8 cellular contexts compared by ENCODE assay signal in the genomic region with DNA sequence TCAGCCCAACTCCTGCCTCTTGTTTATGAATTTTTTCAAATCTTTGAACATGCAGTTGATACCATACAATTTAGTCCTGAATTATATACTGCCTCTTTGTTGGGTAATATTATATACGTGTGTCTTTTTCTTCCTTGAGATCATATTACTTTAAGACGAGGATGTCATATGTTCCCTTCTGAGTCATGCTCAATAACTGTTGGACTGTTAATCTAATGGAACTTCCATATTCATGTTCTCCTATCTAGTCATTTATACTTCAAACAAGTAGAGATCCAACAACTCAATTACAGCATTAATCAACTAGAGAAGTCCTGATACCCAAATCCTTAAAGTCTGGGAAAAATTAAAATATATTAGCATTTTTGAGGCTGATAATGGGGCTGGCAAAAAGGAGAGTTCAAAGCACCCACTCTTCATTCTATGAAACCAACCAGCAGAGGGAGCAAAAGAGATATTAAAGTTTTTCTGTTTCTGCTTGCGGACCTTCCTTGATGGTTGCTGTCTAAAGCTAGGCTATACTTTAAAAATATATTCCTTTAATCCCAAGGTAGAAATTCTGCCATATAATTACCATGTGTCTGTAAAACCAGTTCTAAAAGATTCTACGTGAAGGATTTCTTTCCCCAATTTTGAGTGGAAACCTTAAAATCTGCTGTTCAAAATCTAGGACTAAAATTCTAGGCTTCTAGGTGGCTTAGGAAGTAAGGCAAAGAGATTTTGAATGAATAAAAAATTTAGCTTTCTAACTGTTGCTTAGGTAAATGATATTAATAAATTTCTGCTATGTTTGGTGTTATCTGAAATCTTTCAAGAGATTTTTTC.
DNase-seq lines count a peak whose midpoint lies in the region; ATAC-seq and TF ChIP-seq lines count a peak whose summit lies in the region.

No MANE protein-coding gene starts in this region.

- ATAC-seq in foreskin keratinocyte: peak; percentile 62
- ATAC-seq in left colon: no peak
- no peak for ATAC-seq in HG03045 (IDR thresholded peaks at IDR 0.05; ENCODE audit: unreplicated experiment)

- no peaks in the 10 kb centered on the region for H3K9me3 ChIP-seq in SK-N-MC (ENCODE audit: low read depth, low read length)
- no peaks in the 10 kb centered on the region for H3K9me3 ChIP-seq in smooth muscle cell (replicated peaks; ENCODE audit: low read depth)

- no peaks in the 10 kb centered on the region for H3F3A ChIP-seq in smooth muscle cell (ENCODE audit: low read depth)

- TF ChIP-seq CTCF in 22Rv1 (IDR thresholded peaks at IDR 0.05) (peak; percentile 79), GM12865 (IDR thresholded peaks at IDR 0.05; ENCODE audit: insufficient read depth, low read depth, low read length, missing control alignments) (peak; percentile 37), foreskin keratinocyte (conservative IDR thresholded peaks at IDR 0.05) (peak; percentile 78), smooth muscle cell (IDR thresholded peaks at IDR 0.05; ENCODE audit: borderline replicate concordance, insufficient read depth, poor library complexity, severe bottlenecking) (peak; percentile 76)

- H3K4me1 ChIP-seq in foreskin keratinocyte (peaks cover 30% of the 10 kb centered on the region), smooth muscle cell (ENCODE audit: low read depth) (peaks cover 4% of the 10 kb centered on the region)

- no peak overlapping the region for H3K27ac ChIP-seq in 22Rv1
- H3K27ac ChIP-seq in SK-N-MC: no peak overlapping the region; the same call in 1 of the 2 replicates
- no peak overlapping the region for H3K27ac ChIP-seq in foreskin keratinocyte
- H3K27ac ChIP-seq in smooth muscle cell (ENCODE audit: low read depth): peak overlapping the region; percentile 18

- DNase-seq in GM12865 (ENCODE audit: low read depth): peak; percentile 18
- peak; percentile 71 for DNase-seq in HT1080 (ENCODE audit: low read depth)
- peak; percentile 45 for DNase-seq in SK-N-MC (ENCODE audit: low read depth, low spot score)
- DNase-seq in foreskin keratinocyte: peak; percentile 38 to 68
- no peak for DNase-seq in smooth muscle cell (lab: John Stamatoyannopoulos, UW; ENCODE audit: unreplicated experiment)
- no peak for DNase-seq in left colon

- H3K27me3 ChIP-seq in foreskin keratinocyte (no peaks in the 10 kb centered on the region), smooth muscle cell (ENCODE audit: low read depth) (no peaks in the 10 kb centered on the region)

- H3K9ac ChIP-seq in SK-N-MC (ENCODE audit: insufficient read length) (peak overlapping the region; percentile 45), smooth muscle cell (ENCODE audit: low read depth) (no peak overlapping the region)

- peak overlapping the region; percentile 57 for H3K4me2 ChIP-seq in smooth muscle cell

- H4K20me1 ChIP-seq in smooth muscle cell (ENCODE audit: low read depth): no peaks in the 10 kb centered on the region

- peak overlapping the region; percentile 80 for H2AFZ ChIP-seq in smooth muscle cell (ENCODE audit: low read depth)

- intact Hi-C loops in left colon (cut with DNase I, micrococcal nuclease): loop anchor here in 1 of 2 donors (10.0 kb wide), 2 partner anchors 391 to 1149 kb away; partner anchors contain the start of gene TENT5A

- H3K4me3 ChIP-seq in GM12865 (ENCODE audit: low read depth, low read length) (no peak overlapping the region), SK-N-MC (no peak overlapping the region), smooth muscle cell (no peak overlapping the region)

- 4% methylated on average over 4 of the region's 4 CpGs for WGBS in smooth muscle cell (ENCODE audit: low lambda C conversion rate)

- no peaks in the 10 kb centered on the region for H3K36me3 ChIP-seq in SK-N-MC (ENCODE audit: insufficient read depth, low read length)
- H3K36me3 ChIP-seq in smooth muscle cell (ENCODE audit: low read depth): no peaks in the 10 kb centered on the region

- no peaks in the 10 kb centered on the region for H3K79me2 ChIP-seq in smooth muscle cell (ENCODE audit: low read depth)

Comparison
In these comparisons a context has a peak if more than half of its experiments do, and no peak if none do; other contexts are left out.
1. DNase-seq: peak in GM12865 (single experiment), HT1080 (single experiment), SK-N-MC (single experiment) and foreskin keratinocyte (2 of 2); none in smooth muscle cell (single experiment) and left colon (0 of 2).
2. Peak in every context shown above with its lines, with median percentiles within 50 percentile points of each other: CTCF ChIP-seq.